17 cellular contexts compared by ENCODE assay signal in genomic region chr4:92551616-92552015, GRCh38.
"Had no signal": no experiment of that assay in that cellular context is flagged by ENCODE, and none has a peak within 500 bp of the region (broad histone marks: within the 10 kb centered on the region; RNA-seq: fewer than 3 reads in every experiment).

No MANE protein-coding gene starts in this region.

- H3K27me3 Mint-ChIP-seq: activated naive CD4-positive, alpha-beta T cell treated with anti-CD3 and anti-CD28 coated beads, Interleukin-2, amount 10 ng/mL, durations not matched to agents 7 days and 5 days; memory B cell; naive thymus-derived CD8-positive, alpha-beta T cell; stimulated activated naive B cell treated with anti-CD40 and anti-IgM and Interleukin-4, amounts not matched to agents 10 μg/mL and 1 μg/mL and 100 μg/mL, for 72 hours had no signal

- DNase-seq: activated CD4-positive, alpha-beta T cell treated with anti-CD3 and anti-CD28 coated beads for 1 hour; activated CD4-positive, alpha-beta T cell treated with anti-CD3 and anti-CD28 coated beads, Interleukin-2, amount 50 U/mL, for 4 hours; activated naive CD4-positive, alpha-beta T cell treated with anti-CD3 and anti-CD28 coated beads, Interleukin-2, amount 10 ng/mL, durations not matched to agents 7 days and 5 days; left ventricle myocardium inferior; naive thymus-derived CD8-positive, alpha-beta T cell; posterior cingulate gyrus; stimulated activated CD4-positive, alpha-beta T cell treated with anti-CD3 and anti-CD28 coated beads, Interleukin-4, amount 100 ng/mL, for 1 hour; stimulated activated naive B cell treated with anti-CD40 and anti-IgM and Interleukin-4, amounts not matched to agents 10 μg/mL and 1 μg/mL and 100 μg/mL, for 72 hours; T1000; thyroid gland had no signal

- ATAC-seq: naive thymus-derived CD8-positive, alpha-beta T cell; stimulated activated naive B cell treated with anti-CD40 and anti-IgM and Interleukin-4, amounts not matched to agents 10 μg/mL and 1 μg/mL and 100 μg/mL, for 72 hours had no signal

- H2AFZ ChIP-seq: hepatocyte had no signal

- H3K79me2 ChIP-seq: hepatocyte had no signal

- H3K4me3 ChIP-seq: hepatocyte, left ventricle myocardium inferior, thyroid gland had no signal

- H3K4me2 ChIP-seq: hepatocyte had no signal

- H3K9me3 ChIP-seq: left ventricle myocardium inferior, neutrophil, thyroid gland had no signal

- H3K4me1 ChIP-seq: left ventricle myocardium inferior, thyroid gland had no signal

- H3K27ac Mint-ChIP-seq: activated naive CD4-positive, alpha-beta T cell treated with anti-CD3 and anti-CD28 coated beads, Interleukin-2, amount 10 ng/mL, durations not matched to agents 7 days and 5 days; activated T-helper 2 cell treated with anti-CD3 and anti-CD28 coated beads, Interferon-gamma antibody, Interleukin-2, Interleukin-4, amounts not matched to agents 10 μg/mL and 5 μg/mL and 100 μg/mL, durations not matched to agents 14 hours and 24 hours and 36 hours; memory B cell; naive thymus-derived CD8-positive, alpha-beta T cell; stimulated activated naive B cell treated with anti-CD40 and anti-IgM and Interleukin-4, amounts not matched to agents 10 μg/mL and 1 μg/mL and 100 μg/mL, for 72 hours had no signal

- H3K27me3 ChIP-seq: hepatocyte, neutrophil, thyroid gland had no signal

- H3K4me1 Mint-ChIP-seq: activated naive CD4-positive, alpha-beta T cell treated with anti-CD3 and anti-CD28 coated beads, Interleukin-2, amount 10 ng/mL, durations not matched to agents 7 days and 5 days; memory B cell; naive thymus-derived CD8-positive, alpha-beta T cell; stimulated activated naive B cell treated with anti-CD40 and anti-IgM and Interleukin-4, amounts not matched to agents 10 μg/mL and 1 μg/mL and 100 μg/mL, for 72 hours had no signal

- H3K27ac ChIP-seq: hepatocyte, left ventricle myocardium inferior, neutrophil, thyroid gland had no signal

- H3K9me3 Mint-ChIP-seq: stimulated activated naive B cell treated with anti-CD40 and anti-IgM and Interleukin-4, amounts not matched to agents 10 μg/mL and 1 μg/mL and 100 μg/mL, for 72 hours had no signal

- H3K36me3 Mint-ChIP-seq: activated naive CD4-positive, alpha-beta T cell treated with anti-CD3 and anti-CD28 coated beads, Interleukin-2, amount 10 ng/mL, durations not matched to agents 7 days and 5 days; memory B cell; naive thymus-derived CD8-positive, alpha-beta T cell; stimulated activated naive B cell treated with anti-CD40 and anti-IgM and Interleukin-4, amounts not matched to agents 10 μg/mL and 1 μg/mL and 100 μg/mL, for 72 hours had no signal

- H3K4me3 Mint-ChIP-seq: activated naive CD4-positive, alpha-beta T cell treated with anti-CD3 and anti-CD28 coated beads, Interleukin-2, amount 10 ng/mL, durations not matched to agents 7 days and 5 days; memory B cell; naive thymus-derived CD8-positive, alpha-beta T cell; stimulated activated naive B cell treated with anti-CD40 and anti-IgM and Interleukin-4, amounts not matched to agents 10 μg/mL and 1 μg/mL and 100 μg/mL, for 72 hours had no signal

- FAIRE-seq: colon, endometrium, keratinocyte had no signal

- H3K36me3 ChIP-seq: left ventricle myocardium inferior, neutrophil, thyroid gland had no signal
